14 cellular contexts compared by ENCODE assay signal in the genomic region with DNA sequence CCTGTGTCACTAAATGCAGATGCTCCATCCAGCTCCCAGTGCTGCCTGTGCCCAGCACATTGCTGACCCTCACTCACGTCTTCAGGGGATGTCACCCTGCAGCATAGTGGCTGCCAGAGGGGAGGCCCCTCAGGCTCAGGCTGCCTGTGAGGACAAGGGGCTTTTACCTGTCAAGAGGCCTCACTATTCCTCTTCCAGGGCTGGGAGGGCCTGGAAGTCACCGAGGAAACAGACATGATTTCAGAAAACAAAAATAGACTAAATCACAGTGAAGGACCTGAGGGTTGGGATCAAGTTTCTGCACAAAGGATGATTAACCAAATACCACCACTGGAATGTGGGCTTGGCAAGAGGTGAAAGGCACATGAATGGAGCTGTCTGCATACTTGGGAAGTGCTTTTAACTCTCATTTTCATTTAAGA.
DNase-seq lines count a peak whose midpoint lies in the region; ATAC-seq and TF ChIP-seq lines count a peak whose summit lies in the region.
"Had no signal": no experiment of that assay in that cellular context is flagged by ENCODE, and none has a peak within 500 bp of the region (broad histone marks: within the 10 kb centered on the region; RNA-seq: fewer than 3 reads in every experiment).

No MANE protein-coding gene starts in this region.

- no peak for TF ChIP-seq CTCF in brain microvascular endothelial cell (IDR thresholded peaks at IDR 0.05; ENCODE audit: low read depth, low read length, missing control alignments)
- no peak for TF ChIP-seq CTCF in upper lobe of left lung (IDR thresholded peaks at IDR 0.05)

- H3K9me3 ChIP-seq in upper lobe of left lung = no peaks in the 10 kb centered on the region
- H3K9me3 ChIP-seq: ovary had no signal

- H3K27me3 ChIP-seq in brain microvascular endothelial cell (replicated peaks) = no peaks in the 10 kb centered on the region
- H3K27me3 ChIP-seq in upper lobe of left lung = no peaks in the 10 kb centered on the region
- H3K27me3 ChIP-seq: ovary had no signal

- TF ChIP-seq EP300 in upper lobe of left lung (IDR thresholded peaks at IDR 0.05) = no peak

- H3K27ac ChIP-seq in brain microvascular endothelial cell (no peak overlapping the region), upper lobe of left lung (no peak overlapping the region)
- H3K27ac ChIP-seq: ovary had no signal

- ATAC-seq in upper lobe of left lung (ENCODE audit: low FRiP score in 2 of 2) = peak; percentile 40 to 91
- ATAC-seq in left colon = no peak
- ATAC-seq: activated CD4-positive, alpha-beta T cell treated with anti-CD3 and anti-CD28 coated beads for 36 hours; T-cell had no signal

- 29 to 31% methylated on average over 2 of the region's 2 CpGs for WGBS in upper lobe of left lung, 2 donors

- TF ChIP-seq POLR2A in upper lobe of left lung (IDR thresholded peaks at IDR 0.05) = no peak

- intact Hi-C loops in left colon (cut with DNase I, micrococcal nuclease) = no loop called here

- in situ Hi-C loops in brain microvascular endothelial cell (cut with HindIII; ENCODE audit: low pct_ligation_motif_present, low sequenced_read_pairs) = no loop called here

- DNase-seq in SIG-M5 treated with dmso at 0.1 percent for 504 hours (lab: John Stamatoyannopoulos, UW; ENCODE audit: unreplicated experiment) (peak; percentile 32), SIG-M5 (lab: John Stamatoyannopoulos, UW) (no peak), brain microvascular endothelial cell (peak; percentile 23), left kidney (ENCODE audit: low read depth, low spot score) (peak; percentile 91), upper lobe of left lung (peak; percentile 6 to 24), SKM-1 (lab: John Stamatoyannopoulos, UW; ENCODE audit: unreplicated experiment) (no peak), left colon (no peak), occipital lobe (lab: John Stamatoyannopoulos, UW) (no peak)
- DNase-seq: activated CD4-positive, alpha-beta T cell treated with anti-CD3 and anti-CD28 coated beads for 36 hours; cerebellar nuclear complex; NCI-H748 treated with DMSO at 0.1 percent for 48 hours; ovary; stimulated activated CD4-positive, alpha-beta T cell treated with anti-CD3 and anti-CD28 coated beads, Interleukin-4, amount 100 ng/mL, for 4 hours; T-cell had no signal

- H3K4me1 ChIP-seq in upper lobe of left lung = no peaks in the 10 kb centered on the region

- no peaks in the 10 kb centered on the region for H3K36me3 ChIP-seq in brain microvascular endothelial cell (replicated peaks)
- no peaks in the 10 kb centered on the region for H3K36me3 ChIP-seq in upper lobe of left lung
- H3K36me3 ChIP-seq: ovary had no signal

- H3K4me3 ChIP-seq in brain microvascular endothelial cell (ENCODE audit: low read depth, low read length) (no peak overlapping the region), upper lobe of left lung (no peak overlapping the region)
- H3K4me3 ChIP-seq: ovary had no signal

Comparison
In these comparisons a context has a peak if more than half of its experiments do, and no peak if none do; other contexts are left out.
1. DNase-seq: peak in SIG-M5 treated with dmso at 0.1 percent for 504 hours (single experiment), brain microvascular endothelial cell (single experiment), left kidney (single experiment) and upper lobe of left lung (2 of 2); none in SIG-M5 (single experiment), SKM-1 (single experiment), left colon (0 of 2) and occipital lobe (single experiment).